In genomic region chr14:23400496-23401149, GRCh38 we compare ENCODE assay signal across 20 cellular contexts. TPM values are rescaled to one million over a fixed set of nuclear protein-coding genes. Genes with fewer than 3 reads are reported as not detected.
"Had no signal": no experiment of that assay in that cellular context is flagged by ENCODE, and none has a peak within 500 bp of the region (broad histone marks: within the 10 kb centered on the region; RNA-seq: fewer than 3 reads in every experiment).

No MANE protein-coding gene starts in this region.

RNA-seq across cellular contexts. Expression of gene MYH6, which starts 7.5 kb away (rescaled TPM):
- total RNA-seq: activated naive CD8-positive, alpha-beta T cell treated with anti-CD3 and anti-CD28 coated beads, Interleukin-2, amount 10 ng/mL, durations not matched to agents 7 days and 5 days; ascending aorta; endothelial cell of umbilical vein; fibroblast of lung; fibroblast of villous mesenchyme; naive thymus-derived CD8-positive, alpha-beta T cell; neural crest cell; pulmonary artery endothelial cell; temporal lobe had no signal
- polyA plus RNA-seq: endothelial cell of umbilical vein; fibroblast of lung; immature natural killer cell; naive thymus-derived CD8-positive, alpha-beta T cell; urinary bladder had no signal

RNA-seq across cellular contexts. Expression of gene CMTM5, which starts 23.8 kb away (rescaled TPM):
- total RNA-seq: activated CD4-positive, alpha-beta memory T cell treated with anti-CD3 and anti-CD28 coated beads, Interleukin-2, amount 10 ng/mL, durations not matched to agents 7 days and 5 days; activated CD4-positive, alpha-beta T cell treated with anti-CD3 and anti-CD28 coated beads, Interleukin-2, amount 10 ng/mL, durations not matched to agents 7 days and 5 days; activated naive CD8-positive, alpha-beta T cell treated with anti-CD3 and anti-CD28 coated beads, Interleukin-2, amount 10 ng/mL, durations not matched to agents 7 days and 5 days; endothelial cell of umbilical vein; fibroblast of villous mesenchyme; naive thymus-derived CD8-positive, alpha-beta T cell; pulmonary artery endothelial cell; T-helper 1 cell treated with Interleukin-12 subunit alpha and Interleukin-12 subunit beta and Interleukin-4 antibody, amounts not matched to agents 30 ng/mL and 1 ng/mL, for 36 hours had no signal
- polyA plus RNA-seq: endothelial cell of umbilical vein; naive thymus-derived CD8-positive, alpha-beta T cell had no signal

RNA-seq across cellular contexts. Expression of gene IL25, which starts 28.0 kb away (rescaled TPM):
- total RNA-seq: activated CD4-positive, alpha-beta memory T cell treated with anti-CD3 and anti-CD28 coated beads, Interleukin-2, amount 10 ng/mL, durations not matched to agents 7 days and 5 days; activated CD4-positive, alpha-beta T cell treated with anti-CD3 and anti-CD28 coated beads, Interleukin-2, amount 10 ng/mL, durations not matched to agents 7 days and 5 days; ascending aorta; endothelial cell of umbilical vein; fibroblast of lung; fibroblast of villous mesenchyme; kidney; lower lobe of right lung; naive thymus-derived CD8-positive, alpha-beta T cell; neural crest cell; pulmonary artery endothelial cell; spleen; T-helper 1 cell treated with Interleukin-12 subunit alpha and Interleukin-12 subunit beta and Interleukin-4 antibody, amounts not matched to agents 30 ng/mL and 1 ng/mL, for 36 hours; temporal lobe; tibial nerve; urinary bladder had no signal
- polyA plus RNA-seq: endothelial cell of umbilical vein; esophagus; fibroblast of lung; immature natural killer cell; naive thymus-derived CD8-positive, alpha-beta T cell; spleen; urinary bladder had no signal

RNA-seq across cellular contexts. Expression of gene MYH7, which starts 34.8 kb away (rescaled TPM):
- total RNA-seq: activated naive CD8-positive, alpha-beta T cell treated with anti-CD3 and anti-CD28 coated beads, Interleukin-2, amount 10 ng/mL, durations not matched to agents 7 days and 5 days; ascending aorta; endothelial cell of umbilical vein; fibroblast of lung; fibroblast of villous mesenchyme; naive thymus-derived CD8-positive, alpha-beta T cell; pulmonary artery endothelial cell; WTC11 had no signal
- polyA plus RNA-seq: endothelial cell of umbilical vein; fibroblast of lung; immature natural killer cell; naive thymus-derived CD8-positive, alpha-beta T cell; urinary bladder had no signal

RNA-seq across cellular contexts. Expression of gene EFS, which starts 35.7 kb away (rescaled TPM):
- total RNA-seq: activated CD4-positive, alpha-beta memory T cell treated with anti-CD3 and anti-CD28 coated beads, Interleukin-2, amount 10 ng/mL, durations not matched to agents 7 days and 5 days; activated CD4-positive, alpha-beta T cell treated with anti-CD3 and anti-CD28 coated beads, Interleukin-2, amount 10 ng/mL, durations not matched to agents 7 days and 5 days; activated naive CD8-positive, alpha-beta T cell treated with anti-CD3 and anti-CD28 coated beads, Interleukin-2, amount 10 ng/mL, durations not matched to agents 7 days and 5 days; naive thymus-derived CD8-positive, alpha-beta T cell; pulmonary artery endothelial cell; T-helper 1 cell treated with Interleukin-12 subunit alpha and Interleukin-12 subunit beta and Interleukin-4 antibody, amounts not matched to agents 30 ng/mL and 1 ng/mL, for 36 hours had no signal
- polyA plus RNA-seq: immature natural killer cell; naive thymus-derived CD8-positive, alpha-beta T cell had no signal
